Comparison of ENCODE assay signal across 1 cellular context in genomic region chr4:152937280-152937534, GRCh38.
TF ChIP-seq lines count a peak whose summit lies in the region.

No MANE protein-coding gene starts in this region.

TF ChIP-seq in HEK293, 187 proteins besides CTCF, POLR2A, EP300 and RAD21 (continued from another document):
- TF ChIP-seq ZBTB10 (tag by site-specific recombination; IDR thresholded peaks at IDR 0.05): no peak
- peak; percentile 65 for TF ChIP-seq GLIS1 (tag by site-specific recombination; IDR thresholded peaks at IDR 0.05)
- no peak for TF ChIP-seq SALL2 (tag by site-specific recombination; IDR thresholded peaks at IDR 0.05; ENCODE audit: borderline replicate concordance)
- no peak for TF ChIP-seq ZNF624 (tag by site-specific recombination; IDR thresholded peaks at IDR 0.05)
- TF ChIP-seq ZNF776 (tag by site-specific recombination; IDR thresholded peaks at IDR 0.05; ENCODE audit: borderline replicate concordance): no peak
- no peak for TF ChIP-seq ZSCAN4 (tag by site-specific recombination; IDR thresholded peaks at IDR 0.05)
- peak; percentile 64; the same call in 1 of the 2 replicates for TF ChIP-seq ZFHX2 (tag by site-specific recombination; conservative IDR thresholded peaks at IDR 0.05)
- TF ChIP-seq SP2 (tag by site-specific recombination; IDR thresholded peaks at IDR 0.05): peak; percentile 36
- no peak for TF ChIP-seq ZNF707 (tag by site-specific recombination; IDR thresholded peaks at IDR 0.05)
- no peak for TF ChIP-seq KLF16 (tag by site-specific recombination; IDR thresholded peaks at IDR 0.05)
- TF ChIP-seq ZNF404 (tag by site-specific recombination; IDR thresholded peaks at IDR 0.05): no peak
- peak; percentile 76 for TF ChIP-seq GLIS2 (tag by site-specific recombination; IDR thresholded peaks at IDR 0.05)
- TF ChIP-seq ZNF157 (tag by site-specific recombination; IDR thresholded peaks at IDR 0.05): no peak
- TF ChIP-seq ZNF146 (tag by site-specific recombination; IDR thresholded peaks at IDR 0.05): no peak
